ENCODE assay signal across 16 cellular contexts in the genomic region with DNA sequence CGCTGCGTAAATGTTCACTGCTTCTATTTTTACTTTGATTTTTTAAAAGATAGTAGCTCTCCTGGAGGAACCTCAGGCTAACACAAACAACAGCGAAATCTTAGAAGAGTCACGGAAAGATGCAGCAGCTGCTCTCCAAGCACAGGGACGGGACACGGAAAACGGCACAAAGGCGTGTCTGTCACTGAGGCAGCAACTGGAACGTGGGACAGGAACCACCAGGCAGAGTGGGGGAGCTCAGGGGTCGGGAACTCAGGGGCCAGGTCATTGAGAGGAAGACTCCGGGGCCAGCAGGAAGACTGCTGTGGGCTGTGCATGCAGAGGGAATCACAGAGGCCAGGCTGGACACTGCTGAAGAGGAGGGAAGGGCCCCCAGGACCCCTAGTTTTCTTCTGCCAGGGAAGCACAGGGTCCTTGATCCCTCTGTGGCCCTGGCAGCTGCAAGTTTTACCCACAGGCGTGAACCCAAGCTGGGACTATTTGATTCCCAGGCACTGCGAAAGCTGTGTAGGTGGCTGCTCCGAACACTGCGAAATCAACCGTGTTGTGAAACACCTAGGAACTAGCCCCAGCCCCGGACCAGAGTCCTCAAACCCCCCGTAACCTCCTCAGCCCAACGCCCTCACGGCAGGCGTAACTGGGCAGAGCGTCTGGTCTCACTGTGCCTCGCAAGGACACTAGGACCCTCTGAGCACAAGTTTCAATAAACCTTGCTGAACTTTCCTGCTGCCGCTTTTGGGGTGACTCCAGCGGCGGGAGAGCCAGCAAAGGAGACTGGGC.
"Had no signal": no experiment of that assay in that cellular context is flagged by ENCODE, and none has a peak within 500 bp of the region (broad histone marks: within the 10 kb centered on the region; RNA-seq: fewer than 3 reads in every experiment).

No MANE protein-coding gene starts in this region.

- H3K27ac ChIP-seq: brain microvascular endothelial cell, left lung, neutrophil, parathyroid adenoma, suprapubic skin had no signal

- H3K4me1 Mint-ChIP-seq: central memory CD8-positive, alpha-beta T cell; stimulated activated naive CD8-positive, alpha-beta T cell treated with anti-CD3 and anti-CD28 coated beads, Interleukin-15, amount 100 ng/mL, for 72 hours had no signal

- H3K4me3 Mint-ChIP-seq: central memory CD8-positive, alpha-beta T cell; stimulated activated naive CD8-positive, alpha-beta T cell treated with anti-CD3 and anti-CD28 coated beads, Interleukin-15, amount 100 ng/mL, for 72 hours; T-helper 2 cell treated with Interferon-gamma antibody and Interleukin-4, amounts not matched to agents 5 μg/mL and 100 μg/mL, for 36 hours had no signal

- H3K9ac ChIP-seq: parathyroid adenoma had no signal

- ATAC-seq: left lung; stimulated activated naive CD8-positive, alpha-beta T cell treated with anti-CD3 and anti-CD28 coated beads, Interleukin-15, amount 100 ng/mL, for 72 hours had no signal

- H3K27ac Mint-ChIP-seq: stimulated activated naive CD8-positive, alpha-beta T cell treated with anti-CD3 and anti-CD28 coated beads, Interleukin-15, amount 100 ng/mL, for 72 hours; T-helper 2 cell treated with Interferon-gamma antibody and Interleukin-4, amounts not matched to agents 5 μg/mL and 100 μg/mL, for 36 hours had no signal

- H3K27me3 Mint-ChIP-seq: stimulated activated naive CD8-positive, alpha-beta T cell treated with anti-CD3 and anti-CD28 coated beads, Interleukin-15, amount 100 ng/mL, for 72 hours had no signal

- H3K36me3 ChIP-seq: brain microvascular endothelial cell, left lung, neutrophil, suprapubic skin had no signal

- H3K9me3 Mint-ChIP-seq: central memory CD8-positive, alpha-beta T cell; stimulated activated naive CD8-positive, alpha-beta T cell treated with anti-CD3 and anti-CD28 coated beads, Interleukin-15, amount 100 ng/mL, for 72 hours had no signal

- H3K4me3 ChIP-seq: left lung, suprapubic skin had no signal

- H3K4me1 ChIP-seq: left lung, parathyroid adenoma, suprapubic skin had no signal

- DNase-seq: activated CD4-positive, alpha-beta T cell treated with anti-CD3 and anti-CD28 coated beads, Interleukin-2, amount 50 U/mL, for 4 hours; activated naive CD4-positive, alpha-beta T cell treated with anti-CD3 and anti-CD28 coated beads, Interleukin-2, amount 50 U/mL, for 16 hours; activated T-cell treated with anti-CD3 and anti-CD28 coated beads, Interleukin-2, amount 50 U/mL, for 1 hour; aorta; brain microvascular endothelial cell; cortex of kidney; hypothalamus; left lung; mammary epithelial cell; stimulated activated naive CD8-positive, alpha-beta T cell treated with anti-CD3 and anti-CD28 coated beads, Interleukin-15, amount 100 ng/mL, for 72 hours; trophoblast cell had no signal

- H3K9me3 ChIP-seq: left lung, neutrophil, suprapubic skin had no signal

- H3K27me3 ChIP-seq: brain microvascular endothelial cell, left lung, neutrophil, suprapubic skin had no signal
